In the genomic region with DNA sequence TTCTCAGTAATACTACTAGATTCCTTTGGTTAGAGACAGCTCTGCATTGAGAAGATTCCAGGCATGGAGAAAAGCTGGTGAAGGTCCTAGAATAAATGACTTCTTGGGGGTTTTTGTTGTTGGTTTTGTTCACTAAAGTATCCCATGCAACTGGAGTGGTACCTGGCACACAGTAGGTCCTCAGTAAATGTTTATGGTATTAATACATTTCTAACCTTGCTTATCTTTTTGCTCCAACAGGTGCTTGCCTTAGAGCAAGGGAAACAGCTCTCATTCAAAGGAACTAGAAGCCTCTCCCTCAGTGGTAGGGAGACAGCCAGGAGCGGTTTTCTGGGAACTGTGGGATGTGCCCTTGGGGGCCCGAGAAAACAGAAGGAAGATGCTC, we compare ENCODE assay signal across 1 cellular context.
TF ChIP-seq lines count a peak whose summit lies in the region.

No MANE protein-coding gene starts in this region.

TF ChIP-seq in GM12878, 131 proteins besides CTCF, POLR2A, EP300 and RAD21:
- TF ChIP-seq CREB1 (IDR thresholded peaks at IDR 0.05; ENCODE audit: low read depth) (no peak), YY1 (IDR thresholded peaks at IDR 0.05; ENCODE audit: low read depth, low read length) (no peak), SP1 (IDR thresholded peaks at IDR 0.05; ENCODE audit: low read depth, low read length) (no peak), CBX3 (IDR thresholded peaks at IDR 0.05; ENCODE audit: borderline replicate concordance, low read depth) (no peak), SIX5 (IDR thresholded peaks at IDR 0.05; ENCODE audit: low read depth, low read length, severe bottlenecking) (no peak), KDM1A (IDR thresholded peaks at IDR 0.05; ENCODE audit: borderline replicate concordance) (no peak), MEF2A (IDR thresholded peaks at IDR 0.05; ENCODE audit: insufficient read depth, low read depth, low read length) (no peak), TCF3 (IDR thresholded peaks at IDR 0.05; ENCODE audit: borderline replicate concordance, insufficient read depth, low read depth, low read length) (no peak), IKZF2 (IDR thresholded peaks at IDR 0.05) (no peak), ZNF274 (IDR thresholded peaks at IDR 0.05; ENCODE audit: insufficient read depth, insufficient read length) (no peak), SUPT20H (IDR thresholded peaks at IDR 0.05; ENCODE audit: borderline replicate concordance, control insufficient read depth, low read depth, low read length) (no peak), MYC (IDR thresholded peaks at IDR 0.05; ENCODE audit: insufficient read depth, insufficient read length, insufficient replicate concordance, low read length, severe bottlenecking) (no peak)
- TF ChIP-seq, protein P1, sequence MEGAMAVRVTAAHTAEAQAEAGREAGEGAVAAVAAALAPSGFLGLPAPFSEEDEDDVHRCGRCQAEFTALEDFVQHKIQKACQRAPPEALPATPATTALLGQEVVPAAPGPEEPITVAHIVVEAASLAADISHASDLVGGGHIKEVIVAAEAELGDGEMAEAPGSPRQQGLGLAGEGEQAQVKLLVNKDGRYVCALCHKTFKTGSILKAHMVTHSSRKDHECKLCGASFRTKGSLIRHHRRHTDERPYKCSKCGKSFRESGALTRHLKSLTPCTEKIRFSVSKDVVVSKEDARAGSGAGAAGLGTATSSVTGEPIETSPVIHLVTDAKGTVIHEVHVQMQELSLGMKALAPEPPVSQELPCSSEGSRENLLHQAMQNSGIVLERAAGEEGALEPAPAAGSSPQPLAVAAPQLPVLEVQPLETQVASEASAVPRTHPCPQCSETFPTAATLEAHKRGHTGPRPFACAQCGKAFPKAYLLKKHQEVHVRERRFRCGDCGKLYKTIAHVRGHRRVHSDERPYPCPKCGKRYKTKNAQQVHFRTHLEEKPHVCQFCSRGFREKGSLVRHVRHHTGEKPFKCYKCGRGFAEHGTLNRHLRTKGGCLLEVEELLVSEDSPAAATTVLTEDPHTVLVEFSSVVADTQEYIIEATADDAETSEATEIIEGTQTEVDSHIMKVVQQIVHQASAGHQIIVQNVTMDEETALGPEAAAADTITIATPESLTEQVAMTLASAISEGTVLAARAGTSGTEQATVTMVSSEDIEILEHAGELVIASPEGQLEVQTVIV (IDR thresholded peaks at IDR 0.05; ENCODE audit: borderline replicate concordance, partially characterized antibody), result no peak
- TF ChIP-seq, protein P2, sequence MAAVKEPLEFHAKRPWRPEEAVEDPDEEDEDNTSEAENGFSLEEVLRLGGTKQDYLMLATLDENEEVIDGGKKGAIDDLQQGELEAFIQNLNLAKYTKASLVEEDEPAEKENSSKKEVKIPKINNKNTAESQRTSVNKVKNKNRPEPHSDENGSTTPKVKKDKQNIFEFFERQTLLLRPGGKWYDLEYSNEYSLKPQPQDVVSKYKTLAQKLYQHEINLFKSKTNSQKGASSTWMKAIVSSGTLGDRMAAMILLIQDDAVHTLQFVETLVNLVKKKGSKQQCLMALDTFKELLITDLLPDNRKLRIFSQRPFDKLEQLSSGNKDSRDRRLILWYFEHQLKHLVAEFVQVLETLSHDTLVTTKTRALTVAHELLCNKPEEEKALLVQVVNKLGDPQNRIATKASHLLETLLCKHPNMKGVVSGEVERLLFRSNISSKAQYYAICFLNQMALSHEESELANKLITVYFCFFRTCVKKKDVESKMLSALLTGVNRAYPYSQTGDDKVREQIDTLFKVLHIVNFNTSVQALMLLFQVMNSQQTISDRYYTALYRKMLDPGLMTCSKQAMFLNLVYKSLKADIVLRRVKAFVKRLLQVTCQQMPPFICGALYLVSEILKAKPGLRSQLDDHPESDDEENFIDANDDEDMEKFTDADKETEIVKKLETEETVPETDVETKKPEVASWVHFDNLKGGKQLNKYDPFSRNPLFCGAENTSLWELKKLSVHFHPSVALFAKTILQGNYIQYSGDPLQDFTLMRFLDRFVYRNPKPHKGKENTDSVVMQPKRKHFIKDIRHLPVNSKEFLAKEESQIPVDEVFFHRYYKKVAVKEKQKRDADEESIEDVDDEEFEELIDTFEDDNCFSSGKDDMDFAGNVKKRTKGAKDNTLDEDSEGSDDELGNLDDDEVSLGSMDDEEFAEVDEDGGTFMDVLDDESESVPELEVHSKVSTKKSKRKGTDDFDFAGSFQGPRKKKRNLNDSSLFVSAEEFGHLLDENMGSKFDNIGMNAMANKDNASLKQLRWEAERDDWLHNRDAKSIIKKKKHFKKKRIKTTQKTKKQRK (IDR thresholded peaks at IDR 0.05; ENCODE audit: low read depth, low read length), result no peak
- TF ChIP-seq, protein P3, sequence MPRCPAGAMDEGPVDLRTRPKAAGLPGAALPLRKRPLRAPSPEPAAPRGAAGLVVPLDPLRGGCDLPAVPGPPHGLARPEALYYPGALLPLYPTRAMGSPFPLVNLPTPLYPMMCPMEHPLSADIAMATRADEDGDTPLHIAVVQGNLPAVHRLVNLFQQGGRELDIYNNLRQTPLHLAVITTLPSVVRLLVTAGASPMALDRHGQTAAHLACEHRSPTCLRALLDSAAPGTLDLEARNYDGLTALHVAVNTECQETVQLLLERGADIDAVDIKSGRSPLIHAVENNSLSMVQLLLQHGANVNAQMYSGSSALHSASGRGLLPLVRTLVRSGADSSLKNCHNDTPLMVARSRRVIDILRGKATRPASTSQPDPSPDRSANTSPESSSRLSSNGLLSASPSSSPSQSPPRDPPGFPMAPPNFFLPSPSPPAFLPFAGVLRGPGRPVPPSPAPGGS (IDR thresholded peaks at IDR 0.05; ENCODE audit: borderline replicate concordance, insufficient read depth, low read depth, low read length, poor library complexity, severe bottlenecking), result no peak
- TF ChIP-seq, protein P4, sequence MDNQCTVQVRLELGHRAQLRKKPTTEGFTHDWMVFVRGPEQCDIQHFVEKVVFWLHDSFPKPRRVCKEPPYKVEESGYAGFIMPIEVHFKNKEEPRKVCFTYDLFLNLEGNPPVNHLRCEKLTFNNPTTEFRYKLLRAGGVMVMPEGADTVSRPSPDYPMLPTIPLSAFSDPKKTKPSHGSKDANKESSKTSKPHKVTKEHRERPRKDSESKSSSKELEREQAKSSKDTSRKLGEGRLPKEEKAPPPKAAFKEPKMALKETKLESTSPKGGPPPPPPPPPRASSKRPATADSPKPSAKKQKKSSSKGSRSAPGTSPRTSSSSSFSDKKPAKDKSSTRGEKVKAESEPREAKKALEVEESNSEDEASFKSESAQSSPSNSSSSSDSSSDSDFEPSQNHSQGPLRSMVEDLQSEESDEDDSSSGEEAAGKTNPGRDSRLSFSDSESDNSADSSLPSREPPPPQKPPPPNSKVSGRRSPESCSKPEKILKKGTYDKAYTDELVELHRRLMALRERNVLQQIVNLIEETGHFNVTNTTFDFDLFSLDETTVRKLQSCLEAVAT (IDR thresholded peaks at IDR 0.05), result no peak
